13 cellular contexts compared by ENCODE assay signal in genomic region chr3:9778518-9779129, GRCh38. TPM values are rescaled to one million over a fixed set of nuclear protein-coding genes. Genes with fewer than 3 reads are reported as not detected.
DNase-seq lines count a peak whose midpoint lies in the region; TF ChIP-seq lines count a peak whose summit lies in the region.
"Had no signal": no experiment of that assay in that cellular context is flagged by ENCODE, and none has a peak within 500 bp of the region (broad histone marks: within the 10 kb centered on the region; RNA-seq: fewer than 3 reads in every experiment).

No MANE protein-coding gene starts in this region.

- H3K36me3 Mint-ChIP-seq in chondrocyte (ENCODE audit: low read depth), result peaks cover 13% of the 10 kb centered on the region

- no peaks in the 10 kb centered on the region for H3K9me2 ChIP-seq in DOHH2 (replicated peaks; ENCODE audit: control insufficient read depth, low read length)

- H3K27ac ChIP-seq in DOHH2 (ENCODE audit: low read depth, low read length) (peak overlapping the region; percentile 99), neutrophil (peak overlapping the region; percentile 94)
- H3K27ac ChIP-seq: gastrocnemius medialis, SJSA1 had no signal

- TF ChIP-seq CTCF in DOHH2 (IDR thresholded peaks at IDR 0.05; ENCODE audit: low read depth, low read length, poor library complexity, severe bottlenecking) (no peak), chondrocyte (IDR thresholded peaks at IDR 0.05) (no peak), neutrophil (IDR thresholded peaks at IDR 0.05) (no peak)

- H3K27me3 Mint-ChIP-seq in chondrocyte (ENCODE audit: low read depth), result no peaks in the 10 kb centered on the region

- peak overlapping the region; percentile 78 for H3K27ac Mint-ChIP-seq in chondrocyte (ENCODE audit: unreplicated experiment)

- H3K4me1 ChIP-seq in DOHH2 (ENCODE audit: control insufficient read depth, low read length) (peaks cover 70% of the 10 kb centered on the region), neutrophil (ENCODE audit: control insufficient read depth in 1 of 2, insufficient read depth in 1 of 2, low read depth in 1 of 2, low read length in 1 of 2) (peaks cover 45% of the 10 kb centered on the region in 2 experiments)
- H3K4me1 ChIP-seq: gastrocnemius medialis had no signal

- no peaks in the 10 kb centered on the region for H4K20me1 ChIP-seq in DOHH2 (ENCODE audit: control insufficient read depth, insufficient read depth, low read depth, low read length)

- H3K4me2 ChIP-seq in DOHH2 (ENCODE audit: low read length), result peak overlapping the region; percentile 95

- H3K9me3 ChIP-seq in DOHH2 (ENCODE audit: control insufficient read depth, insufficient read depth, low read length) (no peaks in the 10 kb centered on the region), neutrophil (no peaks in the 10 kb centered on the region)
- H3K9me3 ChIP-seq: gastrocnemius medialis, SJSA1 had no signal

- no peak overlapping the region for H3K4me3 Mint-ChIP-seq in chondrocyte (ENCODE audit: unreplicated experiment)

- DNase-seq in MV-4-11 (lab: John Stamatoyannopoulos, UW) (peak; percentile 37), chondrocyte (ENCODE audit: low spot score) (no peak), OCI-M2 (lab: John Stamatoyannopoulos, UW; ENCODE audit: unreplicated experiment) (no peak), GM19240 (ENCODE audit: insufficient read length, low spot score) (no peak), pons (ENCODE audit: low spot score) (no peak)
- DNase-seq: central memory CD4-positive, alpha-beta T cell; DMS153; gastrocnemius medialis; left ventricle myocardium superior; NCI-H510A had no signal

- H3K36me3 ChIP-seq in DOHH2 (ENCODE audit: control insufficient read depth, low read length) (peaks cover 29% of the 10 kb centered on the region), neutrophil (peaks cover 16% of the 10 kb centered on the region)

- peak overlapping the region; percentile 70; the same call in 1 of the 2 replicates for H3K4me3 ChIP-seq in DOHH2 (ENCODE audit: low read length)
- H3K4me3 ChIP-seq in neutrophil (ENCODE audit: low read depth in 1 of 2, low read length in 1 of 2), result no peak overlapping the region
- H3K4me3 ChIP-seq: gastrocnemius medialis, SJSA1 had no signal

- peaks cover 11% of the 10 kb centered on the region for H3K4me1 Mint-ChIP-seq in chondrocyte (ENCODE audit: low read depth)

- no peaks in the 10 kb centered on the region for H3K27me3 ChIP-seq in DOHH2 (ENCODE audit: control insufficient read depth, low read length)
- H3K27me3 ChIP-seq in neutrophil, result no peaks in the 10 kb centered on the region
- H3K27me3 ChIP-seq: gastrocnemius medialis, SJSA1 had no signal

- H3K79me2 ChIP-seq in DOHH2 (ENCODE audit: control insufficient read depth, low read length), result no peaks in the 10 kb centered on the region

- H3K9me3 Mint-ChIP-seq in chondrocyte (ENCODE audit: low read depth), result no peaks in the 10 kb centered on the region

- peaks cover 30% of the 10 kb centered on the region for H3F3A ChIP-seq in DOHH2 (ENCODE audit: control insufficient read depth, insufficient read depth)

RNA-seq across cellular contexts. Expression of gene CAMK1, which starts 8.9 kb away (rescaled TPM):
- total RNA-seq in chondrocyte, result 9.7 to 20.9 TPM (median 19.3 TPM) in 3 replicates

RNA-seq across cellular contexts. Expression of gene TADA3, which starts 13.6 kb away (rescaled TPM):
- 42.2 to 69.9 TPM (median 69.6 TPM) in 3 replicates for total RNA-seq in chondrocyte

RNA-seq across cellular contexts. Expression of gene ARPC4, which starts 14.3 kb away (rescaled TPM):
- 150 to 179 TPM (median 177 TPM) in 3 replicates for total RNA-seq in chondrocyte

RNA-seq across cellular contexts. Expression of gene OGG1, which starts 28.9 kb away (rescaled TPM):
- total RNA-seq in chondrocyte, result 23.8 to 26.7 TPM (median 24.2 TPM) in 3 replicates

RNA-seq across cellular contexts. Expression of gene TTLL3, which starts 31.4 kb away (rescaled TPM):
- total RNA-seq in chondrocyte, result 31.5 to 44.9 TPM (median 38.7 TPM) in 3 replicates
